ENCODE assay signal across 1 cellular context in the genomic region with DNA sequence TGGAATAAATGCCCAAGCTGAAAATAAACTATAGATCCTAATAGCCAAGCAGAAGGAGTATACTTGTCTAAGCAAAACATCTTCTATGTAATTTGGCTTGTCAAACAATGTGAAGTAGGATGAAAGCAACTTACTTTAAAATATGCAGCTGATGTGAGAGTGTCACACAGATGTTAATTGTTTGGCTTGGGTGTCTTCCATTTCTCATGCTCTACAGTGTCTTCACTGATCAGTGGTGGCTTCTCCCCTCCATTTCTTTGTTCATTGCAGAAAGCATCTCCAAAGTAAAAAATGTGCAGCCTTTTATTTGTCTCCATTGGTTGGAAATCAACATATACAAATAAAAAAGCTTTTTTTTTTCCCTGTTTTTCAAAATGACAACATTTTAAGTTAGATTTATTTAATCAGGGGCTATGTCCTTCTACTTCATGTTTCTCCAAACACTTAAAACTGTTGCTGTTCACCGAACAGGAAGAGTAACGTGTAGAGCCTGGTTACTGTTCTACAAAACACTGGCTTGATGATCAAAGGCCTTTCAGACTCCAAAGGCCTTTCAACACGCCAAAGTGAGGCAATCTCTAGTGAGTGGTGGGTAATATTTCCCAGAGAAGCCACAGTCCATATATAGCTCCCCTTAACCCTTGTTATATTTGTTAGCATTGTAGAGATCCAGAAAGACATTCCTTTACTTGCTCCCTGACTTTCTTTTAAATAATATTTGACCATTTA.
TF ChIP-seq lines count a peak whose summit lies in the region.
"Not testable (repeated sequence)": the region's sequence is repeated elsewhere in the genome, so short reads cannot be mapped to it uniquely, and the experiment has no call there.

No MANE protein-coding gene starts in this region.

TF ChIP-seq in HepG2, 621 proteins besides CTCF, POLR2A, EP300 and RAD21 (continues in another document):
- TF ChIP-seq KMT2B (CRISPR knock-in tag; IDR thresholded peaks at IDR 0.05) (peak; percentile 31; the same call in 1 of the 2 replicates), IRF2 (CRISPR knock-in tag; IDR thresholded peaks at IDR 0.05) (0 out of 2 replicates have a peak, but pooled peaks have one; percentile 31), SOX6 (CRISPR knock-in tag; IDR thresholded peaks at IDR 0.05) (peak; percentile 38; the same call in 1 of the 2 replicates), POGZ (CRISPR knock-in tag; IDR thresholded peaks at IDR 0.05) (0 out of 2 replicates have a peak, but pooled peaks have one; percentile 17), ETV5 (CRISPR knock-in tag; IDR thresholded peaks at IDR 0.05; ENCODE audit: borderline replicate concordance) (peak; percentile 20; the same call in 1 of the 2 replicates), GATAD2A (CRISPR knock-in tag; IDR thresholded peaks at IDR 0.05) (peak; percentile 82), ISL2 (CRISPR knock-in tag; IDR thresholded peaks at IDR 0.05) (peak; percentile 48; the same call in 1 of the 2 replicates), ELF3 (CRISPR knock-in tag; IDR thresholded peaks at IDR 0.05) (peak; percentile 51; the same call in 1 of the 2 replicates), FOXJ3 (CRISPR knock-in tag; IDR thresholded peaks at IDR 0.05; ENCODE audit: borderline replicate concordance) (peak; percentile 20; the same call in 1 of the 2 replicates), NFIC (IDR thresholded peaks at IDR 0.05; ENCODE audit: low read length) (peak; percentile 32; the same call in 1 of the 2 replicates), ZNF652 (CRISPR knock-in tag; IDR thresholded peaks at IDR 0.05; ENCODE audit: borderline replicate concordance, low read depth) (peak; percentile 88), YEATS4 (CRISPR knock-in tag; IDR thresholded peaks at IDR 0.05; ENCODE audit: borderline replicate concordance) (peak; percentile 33; the same call in 1 of the 2 replicates), CREM (IDR thresholded peaks at IDR 0.05) (peak; percentile 35; the same call in 1 of the 2 replicates), CREB1 (CRISPR knock-in tag; IDR thresholded peaks at IDR 0.05) (peak; percentile 39; the same call in 1 of the 2 replicates), HMG20A (CRISPR knock-in tag; IDR thresholded peaks at IDR 0.05; ENCODE audit: borderline replicate concordance) (peak; percentile 41; the same call in 1 of the 2 replicates), ERF (CRISPR knock-in tag; IDR thresholded peaks at IDR 0.05) (0 out of 2 replicates have a peak, but pooled peaks have one; percentile 25), CEBPG (CRISPR knock-in tag; IDR thresholded peaks at IDR 0.05) (peak; percentile 88), GABPA (CRISPR knock-in tag; IDR thresholded peaks at IDR 0.05; ENCODE audit: low read depth) (0 out of 2 replicates have a peak, but pooled peaks have one; percentile 12), POLR2G (IDR thresholded peaks at IDR 0.05; ENCODE audit: low read depth, low read length) (0 out of 2 replicates have a peak, but pooled peaks have one; percentile 34), FOXP1 (CRISPR knock-in tag; IDR thresholded peaks at IDR 0.05) (peak; percentile 18; the same call in 1 of the 2 replicates), KAT8 (CRISPR knock-in tag; IDR thresholded peaks at IDR 0.05) (0 out of 2 replicates have a peak, but pooled peaks have one; percentile 38), CEBPB (IDR thresholded peaks at IDR 0.05; ENCODE audit: borderline replicate concordance, low read depth, low read length) (peak; percentile 39; the same call in 1 of the 2 replicates), SAP130 (CRISPR knock-in tag; IDR thresholded peaks at IDR 0.05; ENCODE audit: low read depth) (peak; percentile 83), TCF7 (IDR thresholded peaks at IDR 0.05; ENCODE audit: low read depth) (peak; percentile 82), ZNF644 (CRISPR knock-in tag; IDR thresholded peaks at IDR 0.05; ENCODE audit: low read depth) (0 out of 2 replicates have a peak, but pooled peaks have one; percentile 52), HDAC2 (CRISPR knock-in tag; IDR thresholded peaks at IDR 0.05) (peak; percentile 35; the same call in 1 of the 2 replicates), KDM6A (CRISPR knock-in tag; IDR thresholded peaks at IDR 0.05; ENCODE audit: low read depth) (peak; percentile 31; the same call in 1 of the 2 replicates), KDM5A (IDR thresholded peaks at IDR 0.05; ENCODE audit: borderline replicate concordance, low read length) (peak; percentile 35; the same call in 1 of the 2 replicates), SRF (IDR thresholded peaks at IDR 0.05; ENCODE audit: low read depth, low read length) (peak; percentile 60; the same call in 1 of the 2 replicates), FOXA3 (CRISPR knock-in tag; IDR thresholded peaks at IDR 0.05) (peak; percentile 45; the same call in 1 of the 2 replicates), HNF4A (CRISPR knock-in tag; IDR thresholded peaks at IDR 0.05) (peak; percentile 66), BCL6 (CRISPR knock-in tag; IDR thresholded peaks at IDR 0.05) (0 out of 2 replicates have a peak, but pooled peaks have one; percentile 12), FOSL2 (CRISPR knock-in tag; IDR thresholded peaks at IDR 0.05) (0 out of 2 replicates have a peak, but pooled peaks have one; percentile 9), DMAP1 (CRISPR knock-in tag; IDR thresholded peaks at IDR 0.05) (0 out of 2 replicates have a peak, but pooled peaks have one; percentile 38), NCOA2 (CRISPR knock-in tag; IDR thresholded peaks at IDR 0.05) (peak; percentile 44), PPARG (CRISPR knock-in tag; conservative IDR thresholded peaks at IDR 0.05) (0 out of 2 replicates have a peak, but pooled peaks have one; percentile 4)
- not testable (repeated sequence) for TF ChIP-seq SOX6 (IDR thresholded peaks at IDR 0.05); CREM (CRISPR knock-in tag; IDR thresholded peaks at IDR 0.05); CREB1 (IDR thresholded peaks at IDR 0.05); GABPA (IDR thresholded peaks at IDR 0.05; ENCODE audit: low read depth, low read length); FOXP1 (IDR thresholded peaks at IDR 0.05)
- TF ChIP-seq, protein P1, sequence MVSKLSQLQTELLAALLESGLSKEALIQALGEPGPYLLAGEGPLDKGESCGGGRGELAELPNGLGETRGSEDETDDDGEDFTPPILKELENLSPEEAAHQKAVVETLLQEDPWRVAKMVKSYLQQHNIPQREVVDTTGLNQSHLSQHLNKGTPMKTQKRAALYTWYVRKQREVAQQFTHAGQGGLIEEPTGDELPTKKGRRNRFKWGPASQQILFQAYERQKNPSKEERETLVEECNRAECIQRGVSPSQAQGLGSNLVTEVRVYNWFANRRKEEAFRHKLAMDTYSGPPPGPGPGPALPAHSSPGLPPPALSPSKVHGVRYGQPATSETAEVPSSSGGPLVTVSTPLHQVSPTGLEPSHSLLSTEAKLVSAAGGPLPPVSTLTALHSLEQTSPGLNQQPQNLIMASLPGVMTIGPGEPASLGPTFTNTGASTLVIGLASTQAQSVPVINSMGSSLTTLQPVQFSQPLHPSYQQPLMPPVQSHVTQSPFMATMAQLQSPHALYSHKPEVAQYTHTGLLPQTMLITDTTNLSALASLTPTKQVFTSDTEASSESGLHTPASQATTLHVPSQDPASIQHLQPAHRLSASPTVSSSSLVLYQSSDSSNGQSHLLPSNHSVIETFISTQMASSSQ (IDR thresholded peaks at IDR 0.05; ENCODE audit: low read depth): peak; percentile 82
- TF ChIP-seq, protein P1 (CRISPR knock-in tag; IDR thresholded peaks at IDR 0.05; ENCODE audit: borderline replicate concordance): peak; percentile 24; the same call in 1 of the 2 replicates
- TF ChIP-seq, protein P2, sequence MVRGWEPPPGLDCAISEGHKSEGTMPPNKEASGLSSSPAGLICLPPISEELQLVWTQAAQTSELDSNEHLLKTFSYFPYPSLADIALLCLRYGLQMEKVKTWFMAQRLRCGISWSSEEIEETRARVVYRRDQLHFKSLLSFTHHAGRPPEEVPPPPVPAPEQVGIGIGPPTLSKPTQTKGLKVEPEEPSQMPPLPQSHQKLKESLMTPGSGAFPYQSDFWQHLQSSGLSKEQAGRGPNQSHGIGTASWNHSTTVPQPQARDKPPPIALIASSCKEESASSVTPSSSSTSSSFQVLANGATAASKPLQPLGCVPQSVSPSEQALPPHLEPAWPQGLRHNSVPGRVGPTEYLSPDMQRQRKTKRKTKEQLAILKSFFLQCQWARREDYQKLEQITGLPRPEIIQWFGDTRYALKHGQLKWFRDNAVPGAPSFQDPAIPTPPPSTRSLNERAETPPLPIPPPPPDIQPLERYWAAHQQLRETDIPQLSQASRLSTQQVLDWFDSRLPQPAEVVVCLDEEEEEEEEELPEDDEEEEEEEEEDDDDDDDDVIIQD (CRISPR knock-in tag; IDR thresholded peaks at IDR 0.05; ENCODE audit: low read depth): peak; percentile 30; the same call in 1 of the 2 replicates
- TF ChIP-seq, protein P3, sequence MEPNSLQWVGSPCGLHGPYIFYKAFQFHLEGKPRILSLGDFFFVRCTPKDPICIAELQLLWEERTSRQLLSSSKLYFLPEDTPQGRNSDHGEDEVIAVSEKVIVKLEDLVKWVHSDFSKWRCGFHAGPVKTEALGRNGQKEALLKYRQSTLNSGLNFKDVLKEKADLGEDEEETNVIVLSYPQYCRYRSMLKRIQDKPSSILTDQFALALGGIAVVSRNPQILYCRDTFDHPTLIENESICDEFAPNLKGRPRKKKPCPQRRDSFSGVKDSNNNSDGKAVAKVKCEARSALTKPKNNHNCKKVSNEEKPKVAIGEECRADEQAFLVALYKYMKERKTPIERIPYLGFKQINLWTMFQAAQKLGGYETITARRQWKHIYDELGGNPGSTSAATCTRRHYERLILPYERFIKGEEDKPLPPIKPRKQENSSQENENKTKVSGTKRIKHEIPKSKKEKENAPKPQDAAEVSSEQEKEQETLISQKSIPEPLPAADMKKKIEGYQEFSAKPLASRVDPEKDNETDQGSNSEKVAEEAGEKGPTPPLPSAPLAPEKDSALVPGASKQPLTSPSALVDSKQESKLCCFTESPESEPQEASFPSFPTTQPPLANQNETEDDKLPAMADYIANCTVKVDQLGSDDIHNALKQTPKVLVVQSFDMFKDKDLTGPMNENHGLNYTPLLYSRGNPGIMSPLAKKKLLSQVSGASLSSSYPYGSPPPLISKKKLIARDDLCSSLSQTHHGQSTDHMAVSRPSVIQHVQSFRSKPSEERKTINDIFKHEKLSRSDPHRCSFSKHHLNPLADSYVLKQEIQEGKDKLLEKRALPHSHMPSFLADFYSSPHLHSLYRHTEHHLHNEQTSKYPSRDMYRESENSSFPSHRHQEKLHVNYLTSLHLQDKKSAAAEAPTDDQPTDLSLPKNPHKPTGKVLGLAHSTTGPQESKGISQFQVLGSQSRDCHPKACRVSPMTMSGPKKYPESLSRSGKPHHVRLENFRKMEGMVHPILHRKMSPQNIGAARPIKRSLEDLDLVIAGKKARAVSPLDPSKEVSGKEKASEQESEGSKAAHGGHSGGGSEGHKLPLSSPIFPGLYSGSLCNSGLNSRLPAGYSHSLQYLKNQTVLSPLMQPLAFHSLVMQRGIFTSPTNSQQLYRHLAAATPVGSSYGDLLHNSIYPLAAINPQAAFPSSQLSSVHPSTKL (CRISPR knock-in tag; IDR thresholded peaks at IDR 0.05): peak; percentile 79
- TF ChIP-seq, protein P4, sequence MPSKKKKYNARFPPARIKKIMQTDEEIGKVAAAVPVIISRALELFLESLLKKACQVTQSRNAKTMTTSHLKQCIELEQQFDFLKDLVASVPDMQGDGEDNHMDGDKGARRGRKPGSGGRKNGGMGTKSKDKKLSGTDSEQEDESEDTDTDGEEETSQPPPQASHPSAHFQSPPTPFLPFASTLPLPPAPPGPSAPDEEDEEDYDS (CRISPR knock-in tag; IDR thresholded peaks at IDR 0.05): peak; percentile 31; the same call in 1 of the 2 replicates
- TF ChIP-seq, protein P5, sequence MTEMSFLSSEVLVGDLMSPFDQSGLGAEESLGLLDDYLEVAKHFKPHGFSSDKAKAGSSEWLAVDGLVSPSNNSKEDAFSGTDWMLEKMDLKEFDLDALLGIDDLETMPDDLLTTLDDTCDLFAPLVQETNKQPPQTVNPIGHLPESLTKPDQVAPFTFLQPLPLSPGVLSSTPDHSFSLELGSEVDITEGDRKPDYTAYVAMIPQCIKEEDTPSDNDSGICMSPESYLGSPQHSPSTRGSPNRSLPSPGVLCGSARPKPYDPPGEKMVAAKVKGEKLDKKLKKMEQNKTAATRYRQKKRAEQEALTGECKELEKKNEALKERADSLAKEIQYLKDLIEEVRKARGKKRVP (CRISPR knock-in tag; IDR thresholded peaks at IDR 0.05): peak in 1 of 2 experiments; percentile 41; a peak in 1 of 4 replicates
- TF ChIP-seq, protein P6, sequence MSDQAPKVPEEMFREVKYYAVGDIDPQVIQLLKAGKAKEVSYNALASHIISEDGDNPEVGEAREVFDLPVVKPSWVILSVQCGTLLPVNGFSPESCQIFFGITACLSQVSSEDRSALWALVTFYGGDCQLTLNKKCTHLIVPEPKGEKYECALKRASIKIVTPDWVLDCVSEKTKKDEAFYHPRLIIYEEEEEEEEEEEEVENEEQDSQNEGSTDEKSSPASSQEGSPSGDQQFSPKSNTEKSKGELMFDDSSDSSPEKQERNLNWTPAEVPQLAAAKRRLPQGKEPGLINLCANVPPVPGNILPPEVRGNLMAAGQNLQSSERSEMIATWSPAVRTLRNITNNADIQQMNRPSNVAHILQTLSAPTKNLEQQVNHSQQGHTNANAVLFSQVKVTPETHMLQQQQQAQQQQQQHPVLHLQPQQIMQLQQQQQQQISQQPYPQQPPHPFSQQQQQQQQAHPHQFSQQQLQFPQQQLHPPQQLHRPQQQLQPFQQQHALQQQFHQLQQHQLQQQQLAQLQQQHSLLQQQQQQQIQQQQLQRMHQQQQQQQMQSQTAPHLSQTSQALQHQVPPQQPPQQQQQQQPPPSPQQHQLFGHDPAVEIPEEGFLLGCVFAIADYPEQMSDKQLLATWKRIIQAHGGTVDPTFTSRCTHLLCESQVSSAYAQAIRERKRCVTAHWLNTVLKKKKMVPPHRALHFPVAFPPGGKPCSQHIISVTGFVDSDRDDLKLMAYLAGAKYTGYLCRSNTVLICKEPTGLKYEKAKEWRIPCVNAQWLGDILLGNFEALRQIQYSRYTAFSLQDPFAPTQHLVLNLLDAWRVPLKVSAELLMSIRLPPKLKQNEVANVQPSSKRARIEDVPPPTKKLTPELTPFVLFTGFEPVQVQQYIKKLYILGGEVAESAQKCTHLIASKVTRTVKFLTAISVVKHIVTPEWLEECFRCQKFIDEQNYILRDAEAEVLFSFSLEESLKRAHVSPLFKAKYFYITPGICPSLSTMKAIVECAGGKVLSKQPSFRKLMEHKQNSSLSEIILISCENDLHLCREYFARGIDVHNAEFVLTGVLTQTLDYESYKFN (CRISPR knock-in tag; conservative IDR thresholded peaks at IDR 0.05): peak; percentile 76
